ENCODE assay signal across 28 cellular contexts in genomic region chr17:39304188-39304587, GRCh38.
"Had no signal": no experiment of that assay in that cellular context is flagged by ENCODE, and none has a peak within 500 bp of the region (broad histone marks: within the 10 kb centered on the region; RNA-seq: fewer than 3 reads in every experiment).

No MANE protein-coding gene starts in this region.

- ATAC-seq: stimulated activated memory B cell treated with anti-CD40 and anti-IgM and Interleukin-4, amounts not matched to agents 10 μg/mL and 1 μg/mL and 100 μg/mL, for 72 hours; stimulated activated naive B cell treated with anti-CD40 and anti-IgM and Interleukin-4, amounts not matched to agents 10 μg/mL and 1 μg/mL and 100 μg/mL, for 72 hours; stimulated activated naive CD8-positive, alpha-beta T cell treated with anti-CD3 and anti-CD28 coated beads, Interleukin-15, amount 100 ng/mL, for 72 hours; stimulated activated naive CD8-positive, alpha-beta T cell treated with anti-CD3 and anti-CD28 coated beads, Interleukin-15, Interleukin-2, amounts not matched to agents 100 U/mL and 50 U/mL, for 24 hours; upper lobe of right lung had no signal

- FAIRE-seq: urothelium cell line had no signal

- DNase-seq: stimulated activated CD4-positive, alpha-beta T cell treated with anti-CD3 and anti-CD28 coated beads, Interleukin-2, amount 100 ng/mL, for 24 hours; stimulated activated CD4-positive, alpha-beta T cell treated with anti-CD3 and anti-CD28 coated beads, Interleukin-2, amount 100 ng/mL, for 48 hours; stimulated activated CD4-positive, alpha-beta T cell treated with anti-CD3 and anti-CD28 coated beads, Interleukin-4, amount 100 ng/mL, for 1 hour; stimulated activated CD4-positive, alpha-beta T cell treated with anti-CD3 and anti-CD28 coated beads, Interleukin-4, amount 100 ng/mL, for 24 hours; stimulated activated CD4-positive, alpha-beta T cell treated with anti-CD3 and anti-CD28 coated beads, Interleukin-4, amount 100 ng/mL, for 4 hours; stimulated activated CD8-positive, alpha-beta memory T cell treated with anti-CD3 and anti-CD28 coated beads, Interleukin-4, amount 100 ng/mL, for 48 hours; stimulated activated naive B cell treated with anti-CD40 and anti-IgM and Interleukin-4, amounts not matched to agents 10 μg/mL and 1 μg/mL and 100 μg/mL, for 72 hours; stimulated activated naive CD4-positive, alpha-beta T cell; stimulated activated naive CD4-positive, alpha-beta T cell treated with Interleukin-2 at 50 U/mL for 16 hours; stimulated activated naive CD8-positive, alpha-beta T cell treated with anti-CD3 and anti-CD28 coated beads, Interleukin-15, amount 100 ng/mL, for 72 hours; stimulated activated naive CD8-positive, alpha-beta T cell treated with anti-CD3 and anti-CD28 coated beads, Interleukin-15, Interleukin-2, amounts not matched to agents 100 U/mL and 50 U/mL, for 24 hours; stomach; substantia nigra; thyroid gland; tibial artery; transverse colon; trophoblast cell; upper lobe of left lung; upper lobe of right lung; uterus had no signal

- H3K4me3 Mint-ChIP-seq: stimulated activated memory B cell treated with anti-CD40 and anti-IgM and Interleukin-4, amounts not matched to agents 10 μg/mL and 1 μg/mL and 100 μg/mL, for 72 hours; stimulated activated naive B cell treated with anti-CD40 and anti-IgM and Interleukin-4, amounts not matched to agents 10 μg/mL and 1 μg/mL and 100 μg/mL, for 72 hours; stimulated activated naive CD8-positive, alpha-beta T cell treated with anti-CD3 and anti-CD28 coated beads, Interleukin-15, amount 100 ng/mL, for 72 hours; stimulated activated naive CD8-positive, alpha-beta T cell treated with anti-CD3 and anti-CD28 coated beads, Interleukin-15, Interleukin-2, amounts not matched to agents 100 ng/mL and 50 ng/mL, for 24 hours; type B pancreatic cell had no signal

- H3K4me3 ChIP-seq: stomach, suprapubic skin, thoracic aorta, thyroid gland, tibial artery, tibial nerve, transverse colon, upper lobe of left lung, upper lobe of right lung, uterus, vagina had no signal

- H3K4me1 ChIP-seq: uterus, vagina had no signal

- H3K36me3 ChIP-seq: uterus had no signal

- H3K27ac Mint-ChIP-seq: stimulated activated memory B cell treated with anti-CD40 and anti-IgM and Interleukin-4, amounts not matched to agents 10 μg/mL and 1 μg/mL and 100 μg/mL, for 72 hours; stimulated activated naive B cell treated with anti-CD40 and anti-IgM and Interleukin-4, amounts not matched to agents 10 μg/mL and 1 μg/mL and 100 μg/mL, for 72 hours; stimulated activated naive CD8-positive, alpha-beta T cell treated with anti-CD3 and anti-CD28 coated beads, Interleukin-15, amount 100 ng/mL, for 72 hours; stimulated activated naive CD8-positive, alpha-beta T cell treated with anti-CD3 and anti-CD28 coated beads, Interleukin-15, Interleukin-2, amounts not matched to agents 100 ng/mL and 50 ng/mL, for 24 hours; type B pancreatic cell had no signal

- H3K9me3 ChIP-seq: stomach, suprapubic skin, thoracic aorta, thyroid gland, tibial artery, tibial nerve, transverse colon, upper lobe of left lung, upper lobe of right lung, uterus, vagina had no signal

- H3K9me3 Mint-ChIP-seq: stimulated activated memory B cell treated with anti-CD40 and anti-IgM and Interleukin-4, amounts not matched to agents 10 μg/mL and 1 μg/mL and 100 μg/mL, for 72 hours; stimulated activated naive B cell treated with anti-CD40 and anti-IgM and Interleukin-4, amounts not matched to agents 10 μg/mL and 1 μg/mL and 100 μg/mL, for 72 hours; stimulated activated naive CD8-positive, alpha-beta T cell treated with anti-CD3 and anti-CD28 coated beads, Interleukin-15, amount 100 ng/mL, for 72 hours; stimulated activated naive CD8-positive, alpha-beta T cell treated with anti-CD3 and anti-CD28 coated beads, Interleukin-15, Interleukin-2, amounts not matched to agents 100 ng/mL and 50 ng/mL, for 24 hours; type B pancreatic cell had no signal

- H3K27me3 ChIP-seq: stomach, suprapubic skin, thyroid gland, tibial artery, tibial nerve, transverse colon, upper lobe of left lung, upper lobe of right lung, uterus, vagina had no signal

- H3K27ac ChIP-seq: stomach, suprapubic skin, thoracic aorta, thyroid gland, tibial artery, tibial nerve, transverse colon, upper lobe of left lung, upper lobe of right lung, uterus, vagina had no signal
